11 cellular contexts compared by ENCODE assay signal in the genomic region with DNA sequence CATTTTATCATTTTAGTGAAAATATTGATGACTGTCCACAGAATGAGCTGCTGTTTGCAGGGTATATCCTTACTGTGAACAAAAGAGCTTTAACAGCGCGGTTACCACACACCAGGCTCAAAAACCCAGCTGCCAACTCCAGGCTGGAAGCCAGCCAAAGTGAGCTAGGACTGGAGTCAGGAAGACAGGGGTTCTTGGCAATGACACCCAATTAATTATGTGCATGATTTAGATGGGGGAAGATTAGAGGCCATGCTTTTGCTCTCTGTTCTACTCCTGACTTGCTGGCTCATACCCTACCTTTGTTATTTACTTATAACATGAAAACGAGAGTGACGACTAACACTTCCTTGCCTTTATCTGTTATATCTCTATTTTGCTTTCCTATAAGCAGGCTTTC. TPM values are rescaled to one million over a fixed set of nuclear protein-coding genes. Genes with fewer than 3 reads are reported as not detected.
A peak's percentile ranks its signal among the peaks of the same experiment; 100 is the strongest.
DNase-seq lines count a peak whose midpoint lies in the region; ATAC-seq and TF ChIP-seq lines count a peak whose summit lies in the region.
"Had no signal": no experiment of that assay in that cellular context is flagged by ENCODE, and none has a peak within 500 bp of the region (broad histone marks: within the 10 kb centered on the region; RNA-seq: fewer than 3 reads in every experiment).

No MANE protein-coding gene starts in this region.

- no peak overlapping the region for H3K27ac ChIP-seq in aorta (ENCODE audit: low read depth in 1 of 2, low read length in 2 of 2)

- DNase-seq in DMS79 (lab: John Stamatoyannopoulos, UW), result peak; percentile 83
- DNase-seq in NCI-H2107 (lab: John Stamatoyannopoulos, UW), result peak; percentile 71
- peak; percentile 68 for DNase-seq in medulla oblongata (ENCODE audit: extremely low spot score)
- no peak for DNase-seq in aorta
- no peak for DNase-seq in HK-2 (ENCODE audit: unreplicated experiment)
- DNase-seq: NK-92 treated with Interleukin-12 subunit alpha and Interleukin-12 subunit beta, amount 100 ng/mL, for 24 hours; stimulated activated CD4-positive, alpha-beta T cell treated with anti-CD3 and anti-CD28 coated beads, Interleukin-1b, Interleukin-23, amount 100 ng/mL, for 48 hours had no signal

- no peak overlapping the region for H3K27ac Mint-ChIP-seq in activated T-helper 17 cell treated with anti-CD3 and anti-CD28 coated beads, Interleukin-2, amount 50 U/mL, for 72 hours
- H3K27ac Mint-ChIP-seq: type B pancreatic cell had no signal

- no peaks in the 10 kb centered on the region for H3K4me1 Mint-ChIP-seq in activated T-helper 17 cell treated with anti-CD3 and anti-CD28 coated beads, Interleukin-2, amount 50 U/mL, for 72 hours

- no peaks in the 10 kb centered on the region for H3K27me3 Mint-ChIP-seq in activated T-helper 17 cell treated with anti-CD3 and anti-CD28 coated beads, Interleukin-2, amount 50 U/mL, for 72 hours
- H3K27me3 Mint-ChIP-seq: type B pancreatic cell had no signal

- no peaks in the 10 kb centered on the region for H3K9me3 ChIP-seq in aorta (ENCODE audit: control insufficient read depth, low read length)

- 27 to 34% methylated on average over 4 of the region's 4 CpGs for WGBS in aorta, 2 donors

- H3K4me3 Mint-ChIP-seq in activated T-helper 17 cell treated with anti-CD3 and anti-CD28 coated beads, Interleukin-2, amount 50 U/mL, for 72 hours, result no peak overlapping the region
- H3K4me3 Mint-ChIP-seq: type B pancreatic cell had no signal

- ATAC-seq in SK-N-SH treated with all-trans-retinoic acid at 6 μM for 48 hours (peak; percentile 94), aorta (ENCODE audit: low FRiP score) (no peak), GM19035 (IDR thresholded peaks at IDR 0.05; ENCODE audit: unreplicated experiment) (no peak)
- no peak for ATAC-seq in activated T-helper 17 cell treated with anti-CD3 and anti-CD28 coated beads, Interleukin-2, amount 50 U/mL, for 72 hours (replicated peaks)

- H3K36me3 ChIP-seq in aorta (ENCODE audit: control insufficient read depth in 1 of 2, insufficient read depth in 2 of 2, low read length in 1 of 2), result no peaks in the 10 kb centered on the region

- intact Hi-C loops in aorta (cut with DNase I), result no loop called here

- H3K4me1 ChIP-seq in aorta (ENCODE audit: control insufficient read depth in 1 of 2, insufficient read depth in 2 of 2, low read length in 2 of 2), result no peaks in the 10 kb centered on the region

- no peaks in the 10 kb centered on the region for H3K36me3 Mint-ChIP-seq in activated T-helper 17 cell treated with anti-CD3 and anti-CD28 coated beads, Interleukin-2, amount 50 U/mL, for 72 hours (ENCODE audit: low read depth)
- H3K36me3 Mint-ChIP-seq: type B pancreatic cell had no signal

- H3K27me3 ChIP-seq in aorta (ENCODE audit: control insufficient read depth in 1 of 2, insufficient read depth in 2 of 2, low read length in 1 of 2), result no peaks in the 10 kb centered on the region

- H3K9me3 Mint-ChIP-seq in activated T-helper 17 cell treated with anti-CD3 and anti-CD28 coated beads, Interleukin-2, amount 50 U/mL, for 72 hours, result no peaks in the 10 kb centered on the region
- H3K9me3 Mint-ChIP-seq: type B pancreatic cell had no signal

- H3K4me3 ChIP-seq in aorta (ENCODE audit: low read length in 2 of 2), result no peak overlapping the region

TF ChIP-seq in SK-N-SH treated with all-trans-retinoic acid at 6 μM for 48 hours, 23 proteins besides CTCF, POLR2A, EP300 and RAD21:
- TF ChIP-seq, protein P1, sequence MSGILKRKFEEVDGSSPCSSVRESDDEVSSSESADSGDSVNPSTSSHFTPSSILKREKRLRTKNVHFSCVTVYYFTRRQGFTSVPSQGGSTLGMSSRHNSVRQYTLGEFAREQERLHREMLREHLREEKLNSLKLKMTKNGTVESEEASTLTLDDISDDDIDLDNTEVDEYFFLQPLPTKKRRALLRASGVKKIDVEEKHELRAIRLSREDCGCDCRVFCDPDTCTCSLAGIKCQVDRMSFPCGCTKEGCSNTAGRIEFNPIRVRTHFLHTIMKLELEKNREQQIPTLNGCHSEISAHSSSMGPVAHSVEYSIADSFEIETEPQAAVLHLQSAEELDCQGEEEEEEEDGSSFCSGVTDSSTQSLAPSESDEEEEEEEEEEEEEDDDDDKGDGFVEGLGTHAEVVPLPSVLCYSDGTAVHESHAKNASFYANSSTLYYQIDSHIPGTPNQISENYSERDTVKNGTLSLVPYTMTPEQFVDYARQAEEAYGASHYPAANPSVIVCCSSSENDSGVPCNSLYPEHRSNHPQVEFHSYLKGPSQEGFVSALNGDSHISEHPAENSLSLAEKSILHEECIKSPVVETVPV (CRISPR knock-in tag; IDR thresholded peaks at IDR 0.05), result no peak
- TF ChIP-seq ZNF8 (CRISPR knock-in tag; IDR thresholded peaks at IDR 0.05) (no peak; the same call in 1 of the 2 replicates), ISL1 (CRISPR knock-in tag; IDR thresholded peaks at IDR 0.05) (peak; percentile 76), ZFP3 (CRISPR knock-in tag; IDR thresholded peaks at IDR 0.05) (peak; percentile 19; the same call in 1 of the 2 replicates), TCF4 (CRISPR knock-in tag; IDR thresholded peaks at IDR 0.05; ENCODE audit: borderline replicate concordance) (peak; percentile 75; the same call in 1 of the 2 replicates), ESRRG (CRISPR knock-in tag; IDR thresholded peaks at IDR 0.05) (no peak)
- TF ChIP-seq, protein P2, sequence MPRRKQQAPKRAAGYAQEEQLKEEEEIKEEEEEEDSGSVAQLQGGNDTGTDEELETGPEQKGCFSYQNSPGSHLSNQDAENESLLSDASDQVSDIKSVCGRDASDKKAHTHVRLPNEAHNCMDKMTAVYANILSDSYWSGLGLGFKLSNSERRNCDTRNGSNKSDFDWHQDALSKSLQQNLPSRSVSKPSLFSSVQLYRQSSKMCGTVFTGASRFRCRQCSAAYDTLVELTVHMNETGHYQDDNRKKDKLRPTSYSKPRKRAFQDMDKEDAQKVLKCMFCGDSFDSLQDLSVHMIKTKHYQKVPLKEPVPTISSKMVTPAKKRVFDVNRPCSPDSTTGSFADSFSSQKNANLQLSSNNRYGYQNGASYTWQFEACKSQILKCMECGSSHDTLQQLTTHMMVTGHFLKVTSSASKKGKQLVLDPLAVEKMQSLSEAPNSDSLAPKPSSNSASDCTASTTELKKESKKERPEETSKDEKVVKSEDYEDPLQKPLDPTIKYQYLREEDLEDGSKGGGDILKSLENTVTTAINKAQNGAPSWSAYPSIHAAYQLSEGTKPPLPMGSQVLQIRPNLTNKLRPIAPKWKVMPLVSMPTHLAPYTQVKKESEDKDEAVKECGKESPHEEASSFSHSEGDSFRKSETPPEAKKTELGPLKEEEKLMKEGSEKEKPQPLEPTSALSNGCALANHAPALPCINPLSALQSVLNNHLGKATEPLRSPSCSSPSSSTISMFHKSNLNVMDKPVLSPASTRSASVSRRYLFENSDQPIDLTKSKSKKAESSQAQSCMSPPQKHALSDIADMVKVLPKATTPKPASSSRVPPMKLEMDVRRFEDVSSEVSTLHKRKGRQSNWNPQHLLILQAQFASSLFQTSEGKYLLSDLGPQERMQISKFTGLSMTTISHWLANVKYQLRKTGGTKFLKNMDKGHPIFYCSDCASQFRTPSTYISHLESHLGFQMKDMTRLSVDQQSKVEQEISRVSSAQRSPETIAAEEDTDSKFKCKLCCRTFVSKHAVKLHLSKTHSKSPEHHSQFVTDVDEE (CRISPR knock-in tag; IDR thresholded peaks at IDR 0.05), result peak; percentile 75; the same call in 1 of the 2 replicates
- TF ChIP-seq, protein P3, sequence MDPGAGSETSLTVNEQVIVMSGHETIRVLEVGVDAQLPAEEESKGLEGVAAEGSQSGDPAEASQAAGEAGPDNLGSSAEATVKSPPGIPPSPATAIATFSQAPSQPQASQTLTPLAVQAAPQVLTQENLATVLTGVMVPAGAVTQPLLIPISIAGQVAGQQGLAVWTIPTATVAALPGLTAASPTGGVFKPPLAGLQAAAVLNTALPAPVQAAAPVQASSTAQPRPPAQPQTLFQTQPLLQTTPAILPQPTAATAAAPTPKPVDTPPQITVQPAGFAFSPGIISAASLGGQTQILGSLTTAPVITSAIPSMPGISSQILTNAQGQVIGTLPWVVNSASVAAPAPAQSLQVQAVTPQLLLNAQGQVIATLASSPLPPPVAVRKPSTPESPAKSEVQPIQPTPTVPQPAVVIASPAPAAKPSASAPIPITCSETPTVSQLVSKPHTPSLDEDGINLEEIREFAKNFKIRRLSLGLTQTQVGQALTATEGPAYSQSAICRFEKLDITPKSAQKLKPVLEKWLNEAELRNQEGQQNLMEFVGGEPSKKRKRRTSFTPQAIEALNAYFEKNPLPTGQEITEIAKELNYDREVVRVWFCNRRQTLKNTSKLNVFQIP (CRISPR knock-in tag; IDR thresholded peaks at IDR 0.05; ENCODE audit: borderline replicate concordance, low read depth), result no peak

RNA-seq across cellular contexts. Expression of a gene that starts 10.5 kb away (rescaled TPM):
- 10 to 100 TPM; 15.6 to 29.4 TPM for total RNA-seq in activated T-helper 17 cell treated with anti-CD3 and anti-CD28 coated beads, Interleukin-2, amount 50 U/mL, for 72 hours
- total RNA-seq in aorta, result 10 to 100 TPM; 37.8 to 55.5 TPM
- polyA plus RNA-seq in aorta, result 10 to 100 TPM in 1 of 2 donors, 1 to 10 TPM in 1; 5.9 to 16.4 TPM

Comparison
In these comparisons a context has a peak if more than half of its experiments do, and no peak if none do; other contexts are left out.
1. DNase-seq: peak in DMS79 (single experiment), NCI-H2107 (single experiment) and medulla oblongata (single experiment); none in aorta (0 of 2) and HK-2 (single experiment).